Comparison of ENCODE assay signal across 20 cellular contexts in genomic region chr16:79008869-79009179, GRCh38.
DNase-seq lines count a peak whose midpoint lies in the region; TF ChIP-seq lines count a peak whose summit lies in the region.
"Had no signal": no experiment of that assay in that cellular context is flagged by ENCODE, and none has a peak within 500 bp of the region (broad histone marks: within the 10 kb centered on the region; RNA-seq: fewer than 3 reads in every experiment).

No MANE protein-coding gene starts in this region.

- no TSS peak for BruUV-seq in Calu3 (replicated peaks; lab: Mats Ljungman, UMichigan)

- H3K36me3 ChIP-seq in breast epithelium, result no peaks in the 10 kb centered on the region
- H3K36me3 ChIP-seq: cardiac muscle cell, heart right ventricle had no signal

- no peaks in the 10 kb centered on the region for H3K27me3 Mint-ChIP-seq in Calu3 (ENCODE audit: unreplicated experiment)
- no peaks in the 10 kb centered on the region for H3K27me3 Mint-ChIP-seq in activated naive CD8-positive, alpha-beta T cell treated with anti-CD3 and anti-CD28 coated beads for 36 hours
- H3K27me3 Mint-ChIP-seq: activated T-cell treated with anti-CD3 and anti-CD28 coated beads, Interleukin-2, amount 50 U/mL, for 24 hours had no signal

- peaks cover 13% of the 10 kb centered on the region for H3K9me3 Mint-ChIP-seq in Calu3 (ENCODE audit: low read depth, unreplicated experiment)
- no peaks in the 10 kb centered on the region for H3K9me3 Mint-ChIP-seq in activated naive CD8-positive, alpha-beta T cell treated with anti-CD3 and anti-CD28 coated beads for 36 hours
- H3K9me3 Mint-ChIP-seq: activated T-cell treated with anti-CD3 and anti-CD28 coated beads, Interleukin-2, amount 50 U/mL, for 24 hours had no signal

- H3K4me1 ChIP-seq in breast epithelium, result peaks cover 0 to 10% of the 10 kb centered on the region in 2 donors
- H3K4me1 ChIP-seq: heart right ventricle had no signal

- no peaks in the 10 kb centered on the region for H3K9me3 ChIP-seq in breast epithelium
- H3K9me3 ChIP-seq: heart right ventricle had no signal

- peaks cover 13% of the 10 kb centered on the region for H3K4me1 Mint-ChIP-seq in Calu3 (ENCODE audit: low read depth, unreplicated experiment)
- peaks cover 7% of the 10 kb centered on the region for H3K4me1 Mint-ChIP-seq in activated naive CD8-positive, alpha-beta T cell treated with anti-CD3 and anti-CD28 coated beads for 36 hours

- no peaks in the 10 kb centered on the region for H3K27me3 ChIP-seq in breast epithelium
- H3K27me3 ChIP-seq: cardiac muscle cell, heart right ventricle had no signal

- no peak for TF ChIP-seq CTCF in breast epithelium (IDR thresholded peaks at IDR 0.05)
- TF ChIP-seq CTCF in Calu3 (IDR thresholded peaks at IDR 0.05; ENCODE audit: unreplicated experiment), result no peak

- H3K4me3 ChIP-seq in breast epithelium, result no peak overlapping the region
- H3K4me3 ChIP-seq: cardiac muscle cell, heart right ventricle had no signal

- H3K27ac ChIP-seq in breast epithelium, result peak overlapping the region; percentile 74 to 77
- H3K27ac ChIP-seq: cardiac muscle cell, heart right ventricle had no signal

- no peaks in the 10 kb centered on the region for H3K36me3 Mint-ChIP-seq in Calu3 (ENCODE audit: insufficient read depth, unreplicated experiment)
- no peaks in the 10 kb centered on the region for H3K36me3 Mint-ChIP-seq in activated naive CD8-positive, alpha-beta T cell treated with anti-CD3 and anti-CD28 coated beads for 36 hours

- peak; percentile 96 for DNase-seq in DMS153 treated with DMSO at 0.1 percent for 48 hours (lab: John Stamatoyannopoulos, UW; ENCODE audit: unreplicated experiment)
- peak; percentile 97 for DNase-seq in NCI-H1105 treated with DMSO at 0.1 percent for 48 hours (lab: John Stamatoyannopoulos, UW)
- peak; percentile 64 for DNase-seq in NCI-H345 (lab: John Stamatoyannopoulos, UW)
- peak in 1 of 2 donors; percentile 75 for DNase-seq in breast epithelium (ENCODE audit: low spot score in 2 of 2)
- DNase-seq in Calu3, result no peak
- DNase-seq in posterior vena cava (ENCODE audit: low spot score), result no peak
- DNase-seq in activated naive CD8-positive, alpha-beta T cell treated with anti-CD3 and anti-CD28 coated beads for 36 hours, result no peak
- DNase-seq: activated naive CD4-positive, alpha-beta T cell treated with Interleukin-2 at 50 U/mL for 16 hours; activated T-cell treated with anti-CD3 and anti-CD28 coated beads, Interleukin-2, amount 50 U/mL, for 24 hours; amygdala; DMS 273 treated with DMSO at 0.1 percent for 48 hours; H7; heart right ventricle; left colon; mesendoderm; NCI-H2029 treated with DMSO at 0.1 percent for 48 hours; nucleus accumbens; stimulated activated CD4-positive, alpha-beta T cell treated with anti-CD3 and anti-CD28 coated beads, Interleukin-2, amount 100 ng/mL, for 24 hours; stimulated activated naive B cell treated with anti-CD40 and anti-IgM and Interleukin-4, amounts not matched to agents 10 μg/mL and 1 μg/mL and 100 μg/mL, for 72 hours had no signal

- H3K27ac Mint-ChIP-seq in Calu3 (ENCODE audit: unreplicated experiment), result no peak overlapping the region
- no peak overlapping the region for H3K27ac Mint-ChIP-seq in activated naive CD8-positive, alpha-beta T cell treated with anti-CD3 and anti-CD28 coated beads for 36 hours
- H3K27ac Mint-ChIP-seq: stimulated activated naive B cell treated with anti-CD40 and anti-IgM and Interleukin-4, amounts not matched to agents 10 μg/mL and 1 μg/mL and 100 μg/mL, for 72 hours had no signal

- intact Hi-C loops in breast epithelium (cut with DNase I; ENCODE audit: low total_unique reads), result no loop called here
- intact Hi-C loops in Calu3 (cut with micrococcal nuclease; ENCODE audit: unreplicated experiment), result no loop called here
- intact Hi-C loops in posterior vena cava (cut with DNase I), result no loop called here

- TF ChIP-seq POLR2A in breast epithelium (IDR thresholded peaks at IDR 0.05), result no peak

- no peak overlapping the region for H3K4me3 Mint-ChIP-seq in Calu3 (ENCODE audit: low read depth, unreplicated experiment)
- H3K4me3 Mint-ChIP-seq in activated naive CD8-positive, alpha-beta T cell treated with anti-CD3 and anti-CD28 coated beads for 36 hours, result no peak overlapping the region
- H3K4me3 Mint-ChIP-seq: activated T-cell treated with anti-CD3 and anti-CD28 coated beads, Interleukin-2, amount 50 U/mL, for 24 hours; stimulated activated naive B cell treated with anti-CD40 and anti-IgM and Interleukin-4, amounts not matched to agents 10 μg/mL and 1 μg/mL and 100 μg/mL, for 72 hours had no signal

- CTCF ChIA-PET in Calu3 (lab: Charles Lee), result interaction anchor here (0.6 kb wide), 1 partner anchor 534 kb away, joined by 3 read pairs; no protein-coding TSS in a partner anchor

Comparison
In these comparisons a context has a peak if more than half of its experiments do, and no peak if none do; other contexts are left out.
1. DNase-seq: peak in DMS153 treated with DMSO at 0.1 percent for 48 hours (single experiment), NCI-H1105 treated with DMSO at 0.1 percent for 48 hours (single experiment) and NCI-H345 (single experiment); none in Calu3 (single experiment), posterior vena cava (single experiment) and activated naive CD8-positive, alpha-beta T cell treated with anti-CD3 and anti-CD28 coated beads for 36 hours (single experiment).